Comparison of ENCODE assay signal across 17 cellular contexts in genomic region chr22:23708270-23708669, GRCh38. TPM values are rescaled to one million over a fixed set of nuclear protein-coding genes. Genes with fewer than 3 reads are reported as not detected.
A peak's percentile ranks its signal among the peaks of the same experiment; 100 is the strongest.
DNase-seq lines count a peak whose midpoint lies in the region; ATAC-seq and TF ChIP-seq lines count a peak whose summit lies in the region.
"Had no signal": no experiment of that assay in that cellular context is flagged by ENCODE, and none has a peak within 500 bp of the region (broad histone marks: within the 10 kb centered on the region; RNA-seq: fewer than 3 reads in every experiment).

No MANE protein-coding gene starts in this region.

- peak in 1 of 2 donors; percentile 64 for ATAC-seq in natural killer cell treated with Interleukin-12 subunit alpha and Interleukin-12 subunit beta and Interleukin-15 and Interleukin-18, amount 100 ng/mL, for 72 hours
- ATAC-seq in natural killer cell, result no peak
- peak; percentile 67 for ATAC-seq in stimulated activated naive CD8-positive, alpha-beta T cell treated with anti-CD3 and anti-CD28 coated beads, Interleukin-15, amount 100 ng/mL, for 72 hours
- ATAC-seq: HepG2 had no signal

- intact Hi-C loops in activated CD4-positive, alpha-beta T cell treated with anti-CD3 and anti-CD28 coated beads, Interleukin-2, amount 10 ng/mL, durations not matched to agents 24 days and 14 days (cut with micrococcal nuclease), result loop anchor here (5.0 kb wide), 1 partner anchor 44 kb away; the partner anchor contains the start of genes VPREB3 and ZNF70
- intact Hi-C loops in natural killer cell (cut with micrococcal nuclease), result no loop called here

- no peak for TF ChIP-seq CTCF in natural killer cell (IDR thresholded peaks at IDR 0.05)
- no peak for TF ChIP-seq CTCF in GM20000 (IDR thresholded peaks at IDR 0.05; ENCODE audit: extremely low read depth, missing control alignments)

- DNase-seq in activated CD4-positive, alpha-beta T cell treated with anti-CD3 and anti-CD28 coated beads, Interleukin-2, amount 10 ng/mL, durations not matched to agents 24 days and 14 days, result no peak
- no peak for DNase-seq in activated CD4-positive, alpha-beta T cell treated with anti-CD3 and anti-CD28 coated beads, Interleukin-2, amount 50 U/mL, for 1 hour
- DNase-seq in natural killer cell treated with Interleukin-12 subunit alpha and Interleukin-12 subunit beta and Interleukin-15 and Interleukin-18, amount 100 ng/mL, for 72 hours (ENCODE audit: low spot score), result no peak
- DNase-seq in natural killer cell (no peak), GM20000 (ENCODE audit: low spot score) (no peak), NCI-H2171 (lab: John Stamatoyannopoulos, UW) (no peak)
- no peak for DNase-seq in activated naive CD8-positive, alpha-beta T cell treated with anti-CD3 and anti-CD28 coated beads for 36 hours
- no peak for DNase-seq in stimulated activated naive CD8-positive, alpha-beta T cell treated with anti-CD3 and anti-CD28 coated beads, Interleukin-15, amount 100 ng/mL, for 72 hours
- DNase-seq: C1 segment of cervical spinal cord, DMS79 treated with DMSO at 0.1 percent for 48 hours, MG63, NCI-H1092 treated with DMSO at 0.1 percent for 48 hours, NCI-H1694, NCI-H2107, NCI-H345 had no signal

- peak overlapping the region; percentile 2 for H3K4me3 Mint-ChIP-seq in activated CD4-positive, alpha-beta T cell treated with anti-CD3 and anti-CD28 coated beads, Interleukin-2, amount 10 ng/mL, durations not matched to agents 24 days and 14 days
- peak overlapping the region; percentile 28 for H3K4me3 Mint-ChIP-seq in natural killer cell treated with Interleukin-12 subunit alpha and Interleukin-12 subunit beta and Interleukin-15 and Interleukin-18, amount 100 ng/mL, for 72 hours
- no peak overlapping the region for H3K4me3 Mint-ChIP-seq in natural killer cell
- H3K4me3 Mint-ChIP-seq in activated naive CD8-positive, alpha-beta T cell treated with anti-CD3 and anti-CD28 coated beads for 36 hours, result no peak overlapping the region
- peak overlapping the region; percentile 22 to 54 for H3K4me3 Mint-ChIP-seq in stimulated activated naive CD8-positive, alpha-beta T cell treated with anti-CD3 and anti-CD28 coated beads, Interleukin-15, amount 100 ng/mL, for 72 hours

- H3K27me3 Mint-ChIP-seq in activated CD4-positive, alpha-beta T cell treated with anti-CD3 and anti-CD28 coated beads, Interleukin-2, amount 10 ng/mL, durations not matched to agents 24 days and 14 days, result no peaks in the 10 kb centered on the region
- no peaks in the 10 kb centered on the region for H3K27me3 Mint-ChIP-seq in natural killer cell treated with Interleukin-12 subunit alpha and Interleukin-12 subunit beta and Interleukin-15 and Interleukin-18, amount 100 ng/mL, for 72 hours
- no peaks in the 10 kb centered on the region for H3K27me3 Mint-ChIP-seq in natural killer cell (ENCODE audit: low read depth in 2 of 2)
- no peaks in the 10 kb centered on the region for H3K27me3 Mint-ChIP-seq in activated naive CD8-positive, alpha-beta T cell treated with anti-CD3 and anti-CD28 coated beads for 36 hours
- H3K27me3 Mint-ChIP-seq in stimulated activated naive CD8-positive, alpha-beta T cell treated with anti-CD3 and anti-CD28 coated beads, Interleukin-15, amount 100 ng/mL, for 72 hours, result no peaks in the 10 kb centered on the region

- H3K4me1 Mint-ChIP-seq in activated CD4-positive, alpha-beta T cell treated with anti-CD3 and anti-CD28 coated beads, Interleukin-2, amount 10 ng/mL, durations not matched to agents 24 days and 14 days, result peaks cover 53% of the 10 kb centered on the region
- H3K4me1 Mint-ChIP-seq in natural killer cell treated with Interleukin-12 subunit alpha and Interleukin-12 subunit beta and Interleukin-15 and Interleukin-18, amount 100 ng/mL, for 72 hours (ENCODE audit: low read depth in 2 of 2), result peaks cover 35 to 59% of the 10 kb centered on the region in 2 donors
- H3K4me1 Mint-ChIP-seq in natural killer cell, result peaks cover 45 to 49% of the 10 kb centered on the region in 2 donors
- H3K4me1 Mint-ChIP-seq in activated naive CD8-positive, alpha-beta T cell treated with anti-CD3 and anti-CD28 coated beads for 36 hours, result peaks cover 66% of the 10 kb centered on the region
- H3K4me1 Mint-ChIP-seq in stimulated activated naive CD8-positive, alpha-beta T cell treated with anti-CD3 and anti-CD28 coated beads, Interleukin-15, amount 100 ng/mL, for 72 hours, result peaks cover 83% of the 10 kb centered on the region

- H3K36me3 Mint-ChIP-seq in activated CD4-positive, alpha-beta T cell treated with anti-CD3 and anti-CD28 coated beads, Interleukin-2, amount 10 ng/mL, durations not matched to agents 24 days and 14 days (ENCODE audit: low read depth), result peaks cover 85% of the 10 kb centered on the region
- H3K36me3 Mint-ChIP-seq in natural killer cell treated with Interleukin-12 subunit alpha and Interleukin-12 subunit beta and Interleukin-15 and Interleukin-18, amount 100 ng/mL, for 72 hours, result peaks cover 65% of the 10 kb centered on the region
- peaks cover 74% of the 10 kb centered on the region for H3K36me3 Mint-ChIP-seq in natural killer cell
- peaks cover 73% of the 10 kb centered on the region for H3K36me3 Mint-ChIP-seq in activated naive CD8-positive, alpha-beta T cell treated with anti-CD3 and anti-CD28 coated beads for 36 hours

- peak overlapping the region; percentile 54 for H3K27ac Mint-ChIP-seq in activated CD4-positive, alpha-beta T cell treated with anti-CD3 and anti-CD28 coated beads, Interleukin-2, amount 10 ng/mL, durations not matched to agents 24 days and 14 days
- H3K27ac Mint-ChIP-seq in natural killer cell treated with Interleukin-12 subunit alpha and Interleukin-12 subunit beta and Interleukin-15 and Interleukin-18, amount 100 ng/mL, for 72 hours, result peak overlapping the region; percentile 30 to 67
- no peak overlapping the region for H3K27ac Mint-ChIP-seq in natural killer cell
- peak overlapping the region; percentile 1 for H3K27ac Mint-ChIP-seq in activated naive CD8-positive, alpha-beta T cell treated with anti-CD3 and anti-CD28 coated beads for 36 hours
- H3K27ac Mint-ChIP-seq in stimulated activated naive CD8-positive, alpha-beta T cell treated with anti-CD3 and anti-CD28 coated beads, Interleukin-15, amount 100 ng/mL, for 72 hours, result peak overlapping the region; percentile 2 to 91

- H3K9me3 Mint-ChIP-seq in activated CD4-positive, alpha-beta T cell treated with anti-CD3 and anti-CD28 coated beads, Interleukin-2, amount 10 ng/mL, durations not matched to agents 24 days and 14 days, result no peaks in the 10 kb centered on the region
- no peaks in the 10 kb centered on the region for H3K9me3 Mint-ChIP-seq in natural killer cell treated with Interleukin-12 subunit alpha and Interleukin-12 subunit beta and Interleukin-15 and Interleukin-18, amount 100 ng/mL, for 72 hours
- H3K9me3 Mint-ChIP-seq in natural killer cell, result no peaks in the 10 kb centered on the region
- H3K9me3 Mint-ChIP-seq in activated naive CD8-positive, alpha-beta T cell treated with anti-CD3 and anti-CD28 coated beads for 36 hours, result no peaks in the 10 kb centered on the region
- H3K9me3 Mint-ChIP-seq in stimulated activated naive CD8-positive, alpha-beta T cell treated with anti-CD3 and anti-CD28 coated beads, Interleukin-15, amount 100 ng/mL, for 72 hours, result no peaks in the 10 kb centered on the region

RNA-seq across cellular contexts. Expression of gene RGL4, which starts 17.5 kb away (rescaled TPM):
- 6.9 TPM in 2 replicates for total RNA-seq in activated CD4-positive, alpha-beta T cell treated with anti-CD3 and anti-CD28 coated beads, Interleukin-2, amount 10 ng/mL, durations not matched to agents 24 days and 14 days
- 10 to 100 TPM in 1 of 2 donors, 1 to 10 TPM in 1; 6.5 to 10.2 TPM for total RNA-seq in natural killer cell treated with Interleukin-12 subunit alpha and Interleukin-12 subunit beta and Interleukin-15 and Interleukin-18, amount 100 ng/mL, for 72 hours
- total RNA-seq in natural killer cell, result 10 to 100 TPM; 11.6 to 14.5 (median 12.7) TPM
- total RNA-seq in activated naive CD8-positive, alpha-beta T cell treated with anti-CD3 and anti-CD28 coated beads for 36 hours, result 10 to 100 TPM; 17.1 to 17.4 TPM
- total RNA-seq: A172, HepG2 had no signal

RNA-seq across cellular contexts. Expression of gene ZNF70, which starts 42.6 kb away (rescaled TPM):
- total RNA-seq in activated CD4-positive, alpha-beta T cell treated with anti-CD3 and anti-CD28 coated beads, Interleukin-2, amount 10 ng/mL, durations not matched to agents 24 days and 14 days, result 2.5 and 2.6 TPM in 2 replicates
- total RNA-seq in natural killer cell treated with Interleukin-12 subunit alpha and Interleukin-12 subunit beta and Interleukin-15 and Interleukin-18, amount 100 ng/mL, for 72 hours, result 1 to 10 TPM; 5.9 to 8.8 TPM
- 1 to 10 TPM; 7.4 to 9.1 (median 7.7) TPM for total RNA-seq in natural killer cell
- total RNA-seq in activated naive CD8-positive, alpha-beta T cell treated with anti-CD3 and anti-CD28 coated beads for 36 hours, result 1 to 10 TPM; 1.9 to 2.4 TPM

RNA-seq across cellular contexts. Expression of gene VPREB3, which starts 46.0 kb away (rescaled TPM):
- not detected in 2 replicates for total RNA-seq in activated CD4-positive, alpha-beta T cell treated with anti-CD3 and anti-CD28 coated beads, Interleukin-2, amount 10 ng/mL, durations not matched to agents 24 days and 14 days
- under 1 TPM in 1 of 2 donors, not detected in 1; 0.52 TPM for total RNA-seq in natural killer cell treated with Interleukin-12 subunit alpha and Interleukin-12 subunit beta and Interleukin-15 and Interleukin-18, amount 100 ng/mL, for 72 hours
- total RNA-seq in natural killer cell, result not detected
- total RNA-seq in activated naive CD8-positive, alpha-beta T cell treated with anti-CD3 and anti-CD28 coated beads for 36 hours, result under 1 TPM in 1 of 2 experiments, not detected in 1; 0.48 TPM
- total RNA-seq: A172, HepG2 had no signal

RNA-seq across cellular contexts. Expression of gene C22orf15, which starts 54.5 kb away (rescaled TPM):
- total RNA-seq in activated CD4-positive, alpha-beta T cell treated with anti-CD3 and anti-CD28 coated beads, Interleukin-2, amount 10 ng/mL, durations not matched to agents 24 days and 14 days, result 0.16 and 0.19 TPM in 2 replicates
- under 1 TPM; 0.83 to 0.86 TPM for total RNA-seq in natural killer cell treated with Interleukin-12 subunit alpha and Interleukin-12 subunit beta and Interleukin-15 and Interleukin-18, amount 100 ng/mL, for 72 hours
- total RNA-seq in natural killer cell, result not detected
- total RNA-seq in activated naive CD8-positive, alpha-beta T cell treated with anti-CD3 and anti-CD28 coated beads for 36 hours, result under 1 TPM; 0.33 to 0.74 TPM
- total RNA-seq: HepG2 had no signal

RNA-seq across cellular contexts. Expression of gene CHCHD10, which starts 59.5 kb away (rescaled TPM):
- total RNA-seq in activated CD4-positive, alpha-beta T cell treated with anti-CD3 and anti-CD28 coated beads, Interleukin-2, amount 10 ng/mL, durations not matched to agents 24 days and 14 days, result 122 and 126 TPM in 2 replicates
- total RNA-seq in natural killer cell treated with Interleukin-12 subunit alpha and Interleukin-12 subunit beta and Interleukin-15 and Interleukin-18, amount 100 ng/mL, for 72 hours, result 100 to 1,000 TPM in 1 of 2 donors, 10 to 100 TPM in 1; 50.7 to 135 TPM
- 10 to 100 TPM in 2 of 3 donors, 1 to 10 TPM in 1; 9.3 to 22.5 (median 13.8) TPM for total RNA-seq in natural killer cell
- total RNA-seq in activated naive CD8-positive, alpha-beta T cell treated with anti-CD3 and anti-CD28 coated beads for 36 hours, result 100 to 1,000 TPM; 224 to 241 TPM

Comparison
In these comparisons a context has a peak if more than half of its experiments do, and no peak if none do; other contexts are left out.
1. H3K27ac Mint-ChIP-seq: peak in activated CD4-positive, alpha-beta T cell treated with anti-CD3 and anti-CD28 coated beads, Interleukin-2, amount 10 ng/mL, durations not matched to agents 24 days and 14 days (single experiment), natural killer cell treated with Interleukin-12 subunit alpha and Interleukin-12 subunit beta and Interleukin-15 and Interleukin-18, amount 100 ng/mL, for 72 hours (2 of 2), activated naive CD8-positive, alpha-beta T cell treated with anti-CD3 and anti-CD28 coated beads for 36 hours (single experiment) and stimulated activated naive CD8-positive, alpha-beta T cell treated with anti-CD3 and anti-CD28 coated beads, Interleukin-15, amount 100 ng/mL, for 72 hours (2 of 2); none in natural killer cell (0 of 2).
2. H3K4me3 Mint-ChIP-seq: peak in activated CD4-positive, alpha-beta T cell treated with anti-CD3 and anti-CD28 coated beads, Interleukin-2, amount 10 ng/mL, durations not matched to agents 24 days and 14 days (single experiment), natural killer cell treated with Interleukin-12 subunit alpha and Interleukin-12 subunit beta and Interleukin-15 and Interleukin-18, amount 100 ng/mL, for 72 hours (single experiment) and stimulated activated naive CD8-positive, alpha-beta T cell treated with anti-CD3 and anti-CD28 coated beads, Interleukin-15, amount 100 ng/mL, for 72 hours (2 of 2); none in natural killer cell (single experiment) and activated naive CD8-positive, alpha-beta T cell treated with anti-CD3 and anti-CD28 coated beads for 36 hours (single experiment).